17 cellular contexts compared by ENCODE assay signal in genomic region chr10:63506554-63506953, GRCh38. TPM values are rescaled to one million over a fixed set of nuclear protein-coding genes. Genes with fewer than 3 reads are reported as not detected.
DNase-seq lines count a peak whose midpoint lies in the region; ATAC-seq and TF ChIP-seq lines count a peak whose summit lies in the region.
"Had no signal": no experiment of that assay in that cellular context is flagged by ENCODE, and none has a peak within 500 bp of the region (broad histone marks: within the 10 kb centered on the region; RNA-seq: fewer than 3 reads in every experiment).

No MANE protein-coding gene starts in this region.

- H3K14ac ChIP-seq in trophoblast cell (ENCODE audit: low read length) = no peak overlapping the region

- H2AK5ac ChIP-seq in trophoblast cell (ENCODE audit: low read length) = no peak overlapping the region

- H2AFZ ChIP-seq in PC-3 (ENCODE audit: low read length) (no peak overlapping the region), trophoblast cell (ENCODE audit: insufficient read depth, low read length, poor library complexity) (no peak overlapping the region)

- no peak overlapping the region for H4K12ac ChIP-seq in trophoblast cell (ENCODE audit: low read depth, low read length)

- H3K4ac ChIP-seq in trophoblast cell (ENCODE audit: low read depth, low read length) = peak overlapping the region; percentile 62

- H3K4me2 ChIP-seq in PC-3 (ENCODE audit: low read length) (no peak overlapping the region), trophoblast cell (ENCODE audit: low read length) (no peak overlapping the region)

- DNase-seq in PC-3 (no peak), endothelial cell (ENCODE audit: low spot score) (no peak), right lobe of liver (no peak), trophoblast cell (no peak), activated T-cell treated with anti-CD3 and anti-CD28 coated beads for 4 hours (no peak), left ventricle myocardium inferior (no peak), NCI-H1417 (lab: John Stamatoyannopoulos, UW) (no peak)
- DNase-seq: CD8-positive, alpha-beta T cell; COR-L47; DMS153; DMS79 treated with DMSO at 0.1 percent for 48 hours; EL; HCEC 1CT; HFFc6 had no signal

- H2BK120ac ChIP-seq in trophoblast cell (ENCODE audit: insufficient read depth, low read length, poor library complexity) = no peak overlapping the region

- TF ChIP-seq CTCF in PC-3 (conservative IDR thresholded peaks at IDR 0.05; ENCODE audit: low read depth, low read length) (no peak), endothelial cell (IDR thresholded peaks at IDR 0.05; ENCODE audit: unreplicated experiment) (no peak), right lobe of liver (IDR thresholded peaks at IDR 0.05) (no peak), left ventricle myocardium inferior (IDR thresholded peaks at IDR 0.05; ENCODE audit: borderline replicate concordance) (no peak)

- H3K27ac ChIP-seq in PC-3 (ENCODE audit: low read length) (no peak overlapping the region), right lobe of liver (no peak overlapping the region), trophoblast cell (ENCODE audit: low read depth, low read length) (no peak overlapping the region), left ventricle myocardium inferior (replicated peaks) (no peak overlapping the region)
- H3K27ac ChIP-seq: 22Rv1 had no signal

- no peak overlapping the region for H3K23ac ChIP-seq in trophoblast cell (ENCODE audit: low read length)

- H3K9me3 Mint-ChIP-seq in endothelial cell (ENCODE audit: unreplicated experiment) = no peaks in the 10 kb centered on the region
- H3K9me3 Mint-ChIP-seq: CD8-positive, alpha-beta T cell; HFFc6 had no signal

- no peak for TF ChIP-seq POLR2A in right lobe of liver (IDR thresholded peaks at IDR 0.05)

- H3K27ac Mint-ChIP-seq in endothelial cell (ENCODE audit: unreplicated experiment) = peak overlapping the region; percentile 68
- H3K27ac Mint-ChIP-seq: CD8-positive, alpha-beta T cell; HFFc6 had no signal

- no peak overlapping the region for H2BK5ac ChIP-seq in trophoblast cell (ENCODE audit: low read depth, low read length, poor library complexity)

- H3F3A ChIP-seq in PC-3 (ENCODE audit: low read length, unreplicated experiment) = no peaks in the 10 kb centered on the region

- H3K27me3 ChIP-seq in PC-3 (ENCODE audit: low read length) (no peaks in the 10 kb centered on the region), right lobe of liver (no peaks in the 10 kb centered on the region), trophoblast cell (ENCODE audit: insufficient read depth, low read length) (no peaks in the 10 kb centered on the region), left ventricle myocardium inferior (ENCODE audit: low read depth) (no peaks in the 10 kb centered on the region)

- no peaks in the 10 kb centered on the region for H3K36me3 Mint-ChIP-seq in endothelial cell (ENCODE audit: low read depth, unreplicated experiment)

- H2BK12ac ChIP-seq in trophoblast cell (ENCODE audit: low read length) = no peak overlapping the region

- peak; percentile 7; the same call in 1 of the 2 replicates for ATAC-seq in PC-3
- peak in 3 of 4 donors; percentile 47 to 58 (median 56) for ATAC-seq in right lobe of liver
- ATAC-seq in GM21723 (IDR thresholded peaks at IDR 0.05; ENCODE audit: unreplicated experiment) = no peak
- ATAC-seq: CD8-positive, alpha-beta T cell had no signal

- H3K9me2 ChIP-seq in PC-3 (replicated peaks; ENCODE audit: low read length) = no peaks in the 10 kb centered on the region

- no peak overlapping the region for H3K4me3 ChIP-seq in PC-3 (ENCODE audit: low read length)
- H3K4me3 ChIP-seq in right lobe of liver = no peak overlapping the region
- no peak overlapping the region for H3K4me3 ChIP-seq in trophoblast cell (ENCODE audit: low read depth, low read length)
- H3K4me3 ChIP-seq in left ventricle myocardium inferior = no peak overlapping the region

- POLR2A ChIA-PET in PC-3 (lab: Charles Lee; ENCODE audit: unreplicated experiment) = interaction anchor here (0.6 to 0.7 kb wide), 2 partner anchors 8 to 39 kb away, joined by 3 read pairs; no protein-coding TSS in a partner anchor

- H3K36me3 ChIP-seq in PC-3 (ENCODE audit: low read depth, low read length) (peaks cover 20% of the 10 kb centered on the region), right lobe of liver (no peaks in the 10 kb centered on the region), trophoblast cell (ENCODE audit: control insufficient read depth in 1 of 2, insufficient read depth in 2 of 2, low read length in 2 of 2) (no peaks in the 10 kb centered on the region), left ventricle myocardium inferior (no peaks in the 10 kb centered on the region)

- BruUV-seq in PC-3 (replicated peaks; lab: Mats Ljungman, UMichigan) = no TSS peak

- H3K4me1 ChIP-seq in PC-3 (ENCODE audit: insufficient read depth, low read length) (peaks cover 11% of the 10 kb centered on the region), right lobe of liver (peaks cover 0 to 10% (median 0%) of the 10 kb centered on the region in 4 donors), trophoblast cell (ENCODE audit: control insufficient read depth in 1 of 2, insufficient read depth in 2 of 2, low read length in 2 of 2) (peaks cover 8 to 13% of the 10 kb centered on the region in 2 experiments), left ventricle myocardium inferior (peaks cover 36% of the 10 kb centered on the region)

- H4K8ac ChIP-seq in trophoblast cell (ENCODE audit: low read depth, low read length) = no peak overlapping the region

- H3K9ac ChIP-seq in PC-3 (ENCODE audit: low read length) = no peak overlapping the region
- H3K9ac ChIP-seq in trophoblast cell (ENCODE audit: low read length) = no peak overlapping the region

- H3K79me1 ChIP-seq in trophoblast cell (ENCODE audit: low read length) = peaks cover 5% of the 10 kb centered on the region

- peaks cover 10% of the 10 kb centered on the region; the same call in 1 of the 2 replicates for H4K20me1 ChIP-seq in PC-3 (ENCODE audit: low read length)

- intact Hi-C loops in PC-3 (cut with micrococcal nuclease) (no loop called here), right lobe of liver (cut with DNase I) (no loop called here), left ventricle myocardium inferior (cut with micrococcal nuclease) (no loop called here)

- peaks cover 1% of the 10 kb centered on the region for H3K27me3 Mint-ChIP-seq in endothelial cell (ENCODE audit: unreplicated experiment)

- H3K79me2 ChIP-seq in PC-3 (ENCODE audit: low read length) = peaks cover 96% of the 10 kb centered on the region
- H3K79me2 ChIP-seq in trophoblast cell (ENCODE audit: control insufficient read depth, insufficient read depth, low read length, poor library complexity) = peaks cover 3% of the 10 kb centered on the region

- 0 out of 2 replicates have a peak, but pooled peaks cover 15% of the 10 kb centered on the region for H3K9me3 ChIP-seq in PC-3 (ENCODE audit: low read length)
- H3K9me3 ChIP-seq in right lobe of liver = no peaks in the 10 kb centered on the region
- no peaks in the 10 kb centered on the region for H3K9me3 ChIP-seq in trophoblast cell (ENCODE audit: insufficient read depth, low read depth, low read length)
- peaks cover 7% of the 10 kb centered on the region for H3K9me3 ChIP-seq in left ventricle myocardium inferior (replicated peaks)

- WGBS in right lobe of liver (ENCODE audit: insufficient coverage, low coverage, low lambda C conversion rate, missing lambda C conversion rate) = 89% methylated on average over 1 of the region's 1 CpG
- no CpG with 5 or more reads among the region's 1 CpG for whole genome bisulfite sequencing in trophoblast cell (ENCODE audit: extremely low coverage, insufficient coverage, insufficient read length)

- CTCF ChIA-PET in PC-3 (lab: Charles Lee) = no interaction called here

- peaks cover 17% of the 10 kb centered on the region for H3K4me1 Mint-ChIP-seq in endothelial cell (ENCODE audit: unreplicated experiment)

- no peak overlapping the region for H3K18ac ChIP-seq in trophoblast cell (ENCODE audit: low read length)

- H4K91ac ChIP-seq in trophoblast cell (ENCODE audit: low read depth, low read length) = no peak overlapping the region

- no peak overlapping the region for H3K4me3 Mint-ChIP-seq in endothelial cell (ENCODE audit: unreplicated experiment)
- H3K4me3 Mint-ChIP-seq: CD14-positive monocyte; CD8-positive, alpha-beta T cell; HFFc6 had no signal

RNA-seq across cellular contexts. Expression of gene REEP3, which starts 14.6 kb away (rescaled TPM):
- total RNA-seq in PC-3 (2014; rRNA removed) = 63.2 and 75.2 TPM in 2 replicates
- total RNA-seq in endothelial cell (ENCODE audit: unreplicated experiment) = 26.1 TPM
- 10 to 100 TPM; 21.1 to 38.8 (median 28.0) TPM for total RNA-seq in right lobe of liver
- polyA plus RNA-seq in trophoblast cell (2013) = 23.7 and 24.1 TPM in 2 replicates
- 18.2 TPM for total RNA-seq in left ventricle myocardium inferior

RNA-seq across cellular contexts. Expression of gene JMJD1C, which starts 40.8 kb away (rescaled TPM):
- total RNA-seq in PC-3 (2014; rRNA removed) (121 and 139 TPM in 2 replicates), endothelial cell (ENCODE audit: unreplicated experiment) (83.7 TPM), right lobe of liver (10 to 100 TPM; 29.6 to 53.3 (median 38.2) TPM), left ventricle myocardium inferior (34.6 TPM)
- 35.9 and 36.9 TPM in 2 replicates for polyA plus RNA-seq in trophoblast cell (2013)
